ENCODE assay signal across 8 cellular contexts in the genomic region with DNA sequence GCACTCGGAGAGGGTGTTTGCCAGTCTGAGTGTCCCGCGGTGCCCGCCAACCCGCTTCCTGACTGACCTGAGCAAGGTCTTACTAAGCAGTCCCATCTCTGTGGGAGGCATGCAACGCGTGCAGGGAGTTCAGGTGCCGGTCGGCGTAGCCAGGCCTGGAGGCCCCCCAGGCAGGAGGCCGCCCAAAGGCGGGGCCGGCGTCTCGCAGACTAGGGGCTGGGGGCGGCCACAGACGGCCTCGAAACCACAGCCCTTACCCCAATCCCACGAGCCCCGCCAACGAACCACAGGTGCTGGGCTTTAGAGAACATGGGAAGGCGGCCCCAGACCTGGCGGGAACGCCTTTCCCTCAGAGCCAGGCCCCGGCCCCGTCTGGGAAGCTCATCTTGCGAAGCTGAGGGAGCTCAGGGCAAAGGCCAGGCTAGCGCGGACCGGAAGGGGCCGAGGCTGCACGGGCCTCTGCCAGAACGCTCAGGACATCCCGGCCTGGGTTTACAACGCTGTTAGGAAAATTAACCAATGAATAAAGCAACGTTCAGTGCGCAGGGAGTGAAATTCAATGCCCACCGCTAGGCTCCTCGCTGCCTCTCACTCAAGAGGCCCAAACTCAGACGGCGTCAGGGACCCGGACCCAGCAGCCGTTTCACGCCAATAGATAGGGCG. TPM values are rescaled to one million over a fixed set of nuclear protein-coding genes. Genes with fewer than 3 reads are reported as not detected.
DNase-seq lines count a peak whose midpoint lies in the region; ATAC-seq, FAIRE-seq and TF ChIP-seq lines count a peak whose summit lies in the region.

No MANE protein-coding gene starts in this region.

- H3K36me3 Mint-ChIP-seq in GM23338 (ENCODE audit: low read depth), result peaks cover 28% of the 10 kb centered on the region
- H3K36me3 Mint-ChIP-seq in activated T-cell treated with anti-CD3 and anti-CD28 coated beads, Interleukin-2, amount 50 U/mL, for 24 hours (ENCODE audit: low read depth), result peaks cover 77% of the 10 kb centered on the region
- peaks cover 7% of the 10 kb centered on the region for H3K36me3 Mint-ChIP-seq in osteocyte (ENCODE audit: unreplicated experiment)

- H3K4me1 Mint-ChIP-seq in GM23338 (peaks cover 25% of the 10 kb centered on the region), osteocyte (ENCODE audit: unreplicated experiment) (peaks cover 51% of the 10 kb centered on the region)
- peaks cover 63% of the 10 kb centered on the region for H3K4me1 Mint-ChIP-seq in activated T-cell treated with anti-CD3 and anti-CD28 coated beads, Interleukin-2, amount 50 U/mL, for 24 hours (ENCODE audit: low read depth)

- H3K4me3 ChIP-seq in GM08714 (ENCODE audit: low read length), result peak overlapping the region; percentile 69
- H3K4me3 ChIP-seq in GM23338, result peak overlapping the region; percentile 70
- peak overlapping the region; percentile 69 for H3K4me3 ChIP-seq in NB4 (ENCODE audit: low read depth, low read length)
- peak overlapping the region; percentile 68 for H3K4me3 ChIP-seq in fibroblast of the aortic adventitia (ENCODE audit: low read depth, low read length)

- no peaks in the 10 kb centered on the region for H3K27me3 ChIP-seq in GM23338 (ENCODE audit: insufficient read depth)

- peak; percentile 87 for DNase-seq in GM23338 (ENCODE audit: low spot score)
- DNase-seq in NB4 (ENCODE audit: low read depth), result peak; percentile 63
- no peak for DNase-seq in activated T-cell treated with anti-CD3 and anti-CD28 coated beads, Interleukin-2, amount 50 U/mL, for 24 hours
- DNase-seq in fibroblast of the aortic adventitia (ENCODE audit: low read depth), result no peak
- peak; percentile 87 for DNase-seq in osteocyte (ENCODE audit: extremely low spot score, unreplicated experiment)
- DNase-seq in frontal cortex (ENCODE audit: low spot score in 2 of 2), result no peak
- no peak for DNase-seq in NCI-H774 (lab: John Stamatoyannopoulos, UW)

- TF ChIP-seq POLR2A in NB4 (IDR thresholded peaks at IDR 0.05; ENCODE audit: extremely low read depth, insufficient read length), result peak; percentile 74

- peak; percentile 51 for ATAC-seq in GM23338

- H3K36me3 ChIP-seq in GM23338 (ENCODE audit: insufficient read depth), result no peaks in the 10 kb centered on the region; the same call in 1 of the 2 replicates

- H4K20me1 ChIP-seq in GM23338 (replicated peaks; ENCODE audit: insufficient read depth), result no peaks in the 10 kb centered on the region

- H3K4me2 ChIP-seq in GM23338, result peak overlapping the region; percentile 99

- H3K27me3 Mint-ChIP-seq in GM23338 (ENCODE audit: insufficient read depth, low read depth, poor library complexity) (peaks cover 21% of the 10 kb centered on the region), osteocyte (ENCODE audit: unreplicated experiment) (no peaks in the 10 kb centered on the region)
- H3K27me3 Mint-ChIP-seq in activated T-cell treated with anti-CD3 and anti-CD28 coated beads, Interleukin-2, amount 50 U/mL, for 24 hours, result no peaks in the 10 kb centered on the region

- FAIRE-seq in frontal cortex (lab: Jason Lieb, UNC), result no peak

- peaks cover 13% of the 10 kb centered on the region for H3K4me1 ChIP-seq in GM23338 (ENCODE audit: insufficient read depth)

- TF ChIP-seq CTCF in GM23338 (conservative IDR thresholded peaks at IDR 0.05; ENCODE audit: low read depth in 2 of 2) (no peak), NB4 (IDR thresholded peaks at IDR 0.05; ENCODE audit: low read depth, low read length) (no peak), fibroblast of the aortic adventitia (IDR thresholded peaks at IDR 0.05; ENCODE audit: insufficient read depth, low read length) (peak; percentile 25), osteocyte (IDR thresholded peaks at IDR 0.05) (peak; percentile 20)

- H3K27ac ChIP-seq in GM23338 (ENCODE audit: low read depth), result peak overlapping the region; percentile 92

- H3K79me2 ChIP-seq in GM23338 (replicated peaks; ENCODE audit: insufficient read depth), result peaks cover 5% of the 10 kb centered on the region; the same call in 1 of the 2 replicates

- H3K27ac Mint-ChIP-seq in GM23338 (peak overlapping the region; percentile 98), osteocyte (ENCODE audit: unreplicated experiment) (peak overlapping the region; percentile 94)
- peak overlapping the region; percentile 99 for H3K27ac Mint-ChIP-seq in activated T-cell treated with anti-CD3 and anti-CD28 coated beads, Interleukin-2, amount 50 U/mL, for 24 hours

- H2AFZ ChIP-seq in GM23338, result peak overlapping the region; percentile 96; the same call in 1 of the 2 replicates

- no peaks in the 10 kb centered on the region for H3K9me3 Mint-ChIP-seq in GM23338
- H3K9me3 Mint-ChIP-seq in activated T-cell treated with anti-CD3 and anti-CD28 coated beads, Interleukin-2, amount 50 U/mL, for 24 hours, result no peaks in the 10 kb centered on the region
- H3K9me3 Mint-ChIP-seq in osteocyte (ENCODE audit: unreplicated experiment), result no peaks in the 10 kb centered on the region

- H3F3A ChIP-seq in GM23338 (replicated peaks; ENCODE audit: low read depth), result peaks cover 20% of the 10 kb centered on the region

- peak overlapping the region; percentile 92 for H3K4me3 Mint-ChIP-seq in GM23338
- peak overlapping the region; percentile 94 for H3K4me3 Mint-ChIP-seq in activated T-cell treated with anti-CD3 and anti-CD28 coated beads, Interleukin-2, amount 50 U/mL, for 24 hours
- H3K4me3 Mint-ChIP-seq in osteocyte (ENCODE audit: unreplicated experiment), result peak overlapping the region; percentile 86

- no peaks in the 10 kb centered on the region for H3K9me2 ChIP-seq in GM23338 (ENCODE audit: insufficient read depth)

TF ChIP-seq in GM23338, 12 proteins besides CTCF, POLR2A, EP300 and RAD21:
- TF ChIP-seq POLR2AphosphoS5 (IDR thresholded peaks at IDR 0.05; ENCODE audit: low read depth) (peak; percentile 77), ZNF114 (CRISPR knock-in tag; IDR thresholded peaks at IDR 0.05) (no peak)

RNA-seq across cellular contexts. Expression of gene MTFP1, which starts 2.1 kb away (rescaled TPM):
- 54.6 and 68.6 TPM in 2 replicates for total RNA-seq in GM23338 (2014; rRNA removed; shearing (Covaris generic))
- polyA plus RNA-seq in GM23338 (2016; fragmentation: Nextera tagmentation; extraction: Ambion mirVana), result 62.5 and 64.1 TPM in 2 replicates
- total RNA-seq in fibroblast of the aortic adventitia (ENCODE audit: low replicate concordance) (0.98 and 5.9 TPM in 2 replicates), osteocyte (8.4 and 10.5 TPM in 2 replicates), frontal cortex (0.41 TPM)

RNA-seq across cellular contexts. Expression of gene SEC14L2, which starts 26.6 kb away (rescaled TPM):
- total RNA-seq in GM23338 (2014; rRNA removed; shearing (Covaris generic)), result 2.1 and 4.2 TPM in 2 replicates
- 2.2 and 2.5 TPM in 2 replicates for polyA plus RNA-seq in GM23338 (2016; fragmentation: Nextera tagmentation; extraction: Ambion mirVana)
- total RNA-seq in fibroblast of the aortic adventitia (ENCODE audit: low replicate concordance), result 5.8 and 14.8 TPM in 2 replicates
- total RNA-seq in osteocyte, result 14.9 and 19.0 TPM in 2 replicates
- 6.5 TPM for total RNA-seq in frontal cortex

RNA-seq across cellular contexts. Expression of gene RNF215, which starts 36.2 kb away (rescaled TPM):
- total RNA-seq in GM23338 (2014; rRNA removed; shearing (Covaris generic)), result 12.4 and 13.9 TPM in 2 replicates
- 1.8 and 3.3 TPM in 2 replicates for polyA plus RNA-seq in GM23338 (2016; fragmentation: Nextera tagmentation; extraction: Ambion mirVana)
- total RNA-seq in fibroblast of the aortic adventitia (ENCODE audit: low replicate concordance) (9.1 and 13.0 TPM in 2 replicates), osteocyte (36.1 and 36.6 TPM in 2 replicates), frontal cortex (22.4 TPM)

RNA-seq across cellular contexts. Expression of gene SEC14L3, which starts 48.4 kb away (rescaled TPM):
- not detected in 2 replicates for total RNA-seq in GM23338 (2014; rRNA removed; shearing (Covaris generic))
- not detected in 2 replicates for polyA plus RNA-seq in GM23338 (2016; fragmentation: Nextera tagmentation; extraction: Ambion mirVana)
- total RNA-seq in fibroblast of the aortic adventitia (ENCODE audit: low replicate concordance) (not detected in 2 replicates), osteocyte (not detected in 2 replicates), frontal cortex (not detected)

Comparison
In these comparisons a context has a peak if more than half of its experiments do, and no peak if none do; other contexts are left out.
1. DNase-seq: peak in GM23338 (single experiment), NB4 (single experiment) and osteocyte (single experiment); none in activated T-cell treated with anti-CD3 and anti-CD28 coated beads, Interleukin-2, amount 50 U/mL, for 24 hours (single experiment), fibroblast of the aortic adventitia (single experiment), frontal cortex (0 of 2) and NCI-H774 (single experiment).
2. CTCF ChIP-seq: peak in fibroblast of the aortic adventitia (single experiment) and osteocyte (single experiment); none in GM23338 (0 of 2) and NB4 (single experiment).
3. Peak in every context shown above with its lines, with median percentiles within 50 percentile points of each other: H3K4me3 ChIP-seq, H3K27ac Mint-ChIP-seq and H3K4me3 Mint-ChIP-seq.